26 cellular contexts compared by ENCODE assay signal in genomic region chr4:6112606-6113290, GRCh38.
"Had no signal": no experiment of that assay in that cellular context is flagged by ENCODE, and none has a peak within 500 bp of the region (broad histone marks: within the 10 kb centered on the region; RNA-seq: fewer than 3 reads in every experiment).

No MANE protein-coding gene starts in this region.

- H3K9me3 ChIP-seq: ascending aorta, gastroesophageal sphincter, heart left ventricle, suprapubic skin, transverse colon had no signal

- ATAC-seq: activated CD4-positive, alpha-beta T cell treated with anti-CD3 and anti-CD28 coated beads for 36 hours; activated naive CD4-positive, alpha-beta T cell treated with anti-CD3 and anti-CD28 coated beads, Interleukin-2, amount 50 U/mL, for 72 hours; gastroesophageal sphincter; heart left ventricle; left cardiac atrium; sciatic nerve; stimulated activated effector memory CD8-positive, alpha-beta T cell treated with anti-CD3 and anti-CD28 coated beads, Interleukin-12 subunit alpha, Interleukin-12 subunit beta, amount 100 ng/mL, for 72 hours; stimulated activated naive CD8-positive, alpha-beta T cell treated with anti-CD3 and anti-CD28 coated beads, Interleukin-15, amount 100 ng/mL, for 72 hours; WTC11 had no signal

- H3K4me1 ChIP-seq: ascending aorta, gastroesophageal sphincter, heart left ventricle, suprapubic skin, transverse colon had no signal

- DNase-seq: activated CD4-positive, alpha-beta T cell treated with anti-CD3 and anti-CD28 coated beads for 36 hours; activated CD4-positive, alpha-beta T cell treated with anti-CD3 and anti-CD28 coated beads, Interleukin-2, amount 50 U/mL, for 4 hours; brain microvascular endothelial cell; cortex of kidney; left cardiac atrium; mesenchymal stem cell; naive B cell; occipital lobe; small intestine; stimulated activated CD4-positive, alpha-beta T cell treated with anti-CD3 and anti-CD28 coated beads, Interleukin-2, amount 100 ng/mL, for 24 hours; stimulated activated naive CD8-positive, alpha-beta T cell treated with anti-CD3 and anti-CD28 coated beads, Interleukin-15, amount 100 ng/mL, for 72 hours; T-helper 1 cell; transverse colon had no signal

- H3K27me3 ChIP-seq: ascending aorta, brain microvascular endothelial cell, transverse colon had no signal

- H3K9me3 Mint-ChIP-seq: activated naive CD4-positive, alpha-beta T cell treated with anti-CD3 and anti-CD28 coated beads, Interleukin-2, amount 50 U/mL, for 72 hours; activated T-helper 1 cell treated with anti-CD3 and anti-CD28 coated beads, Interleukin-12 subunit alpha, Interleukin-12 subunit beta, Interleukin-2, Interleukin-4 antibody, amounts not matched to agents 30 ng/mL and 10 ng/mL and 1 ng/mL, durations not matched to agents 14 hours and 24 hours and 36 hours; central memory CD8-positive, alpha-beta T cell; naive B cell; stimulated activated effector memory CD8-positive, alpha-beta T cell treated with anti-CD3 and anti-CD28 coated beads, Interleukin-12 subunit alpha, Interleukin-12 subunit beta, amount 100 ng/mL, for 72 hours; stimulated activated naive CD8-positive, alpha-beta T cell treated with anti-CD3 and anti-CD28 coated beads, Interleukin-15, amount 100 ng/mL, for 72 hours; WTC11 had no signal

- H3K27ac Mint-ChIP-seq: activated CD4-positive, alpha-beta T cell treated with anti-CD3 and anti-CD28 coated beads for 36 hours; activated naive CD4-positive, alpha-beta T cell treated with anti-CD3 and anti-CD28 coated beads, Interleukin-2, amount 50 U/mL, for 72 hours; activated T-helper 1 cell treated with anti-CD3 and anti-CD28 coated beads, Interleukin-12 subunit alpha, Interleukin-12 subunit beta, Interleukin-2, Interleukin-4 antibody, amounts not matched to agents 30 ng/mL and 10 ng/mL and 1 ng/mL, durations not matched to agents 14 hours and 24 hours and 36 hours; naive B cell; WTC11 had no signal

- H3K4me3 ChIP-seq: ascending aorta, gastroesophageal sphincter, heart left ventricle, suprapubic skin, transverse colon had no signal

- H3K36me3 Mint-ChIP-seq: activated naive CD4-positive, alpha-beta T cell treated with anti-CD3 and anti-CD28 coated beads, Interleukin-2, amount 50 U/mL, for 72 hours; naive B cell; WTC11 had no signal

- H3K27me3 Mint-ChIP-seq: central memory CD8-positive, alpha-beta T cell had no signal

- H3K27ac ChIP-seq: ascending aorta, brain microvascular endothelial cell, epithelial cell of prostate, gastroesophageal sphincter, heart left ventricle, suprapubic skin, transverse colon had no signal

- FAIRE-seq: islet of Langerhans, small intestine, urothelium cell line had no signal

- H3K4me3 Mint-ChIP-seq: activated CD4-positive, alpha-beta T cell treated with anti-CD3 and anti-CD28 coated beads for 36 hours; activated T-helper 1 cell treated with anti-CD3 and anti-CD28 coated beads, Interleukin-12 subunit alpha, Interleukin-12 subunit beta, Interleukin-2, Interleukin-4 antibody, amounts not matched to agents 30 ng/mL and 10 ng/mL and 1 ng/mL, durations not matched to agents 14 hours and 24 hours and 36 hours; central memory CD8-positive, alpha-beta T cell; naive B cell; stimulated activated effector memory CD8-positive, alpha-beta T cell treated with anti-CD3 and anti-CD28 coated beads, Interleukin-12 subunit alpha, Interleukin-12 subunit beta, amount 100 ng/mL, for 72 hours; stimulated activated naive CD8-positive, alpha-beta T cell treated with anti-CD3 and anti-CD28 coated beads, Interleukin-15, amount 100 ng/mL, for 72 hours; WTC11 had no signal

- H3K36me3 ChIP-seq: ascending aorta, brain microvascular endothelial cell, gastroesophageal sphincter, heart left ventricle, suprapubic skin, transverse colon had no signal

- H3K4me1 Mint-ChIP-seq: activated CD4-positive, alpha-beta T cell treated with anti-CD3 and anti-CD28 coated beads for 36 hours; naive B cell had no signal
